In genomic region chr14:32820686-32821085, GRCh38 we compare ENCODE assay signal across 16 cellular contexts.
DNase-seq lines count a peak whose midpoint lies in the region; ATAC-seq and TF ChIP-seq lines count a peak whose summit lies in the region.
"Had no signal": no experiment of that assay in that cellular context is flagged by ENCODE, and none has a peak within 500 bp of the region (broad histone marks: within the 10 kb centered on the region; RNA-seq: fewer than 3 reads in every experiment).

No MANE protein-coding gene starts in this region.

- H3K36me3 Mint-ChIP-seq in osteocyte (ENCODE audit: unreplicated experiment) = no peaks in the 10 kb centered on the region
- H3K36me3 Mint-ChIP-seq: CD14-positive monocyte had no signal

- TF ChIP-seq CTCF in coronary artery (IDR thresholded peaks at IDR 0.05) (no peak), osteocyte (IDR thresholded peaks at IDR 0.05) (no peak), tibial artery (IDR thresholded peaks at IDR 0.05) (no peak)

- no peak overlapping the region for H3K4me3 Mint-ChIP-seq in osteocyte (ENCODE audit: unreplicated experiment)
- H3K4me3 Mint-ChIP-seq: B cell, CD14-positive monocyte had no signal

- intact Hi-C loops in left cardiac atrium (cut with DNase I) (loop anchor here in 1 of 2 donors (5.0 to 10.0 kb wide), 2 partner anchors 93 to 216 kb away; no protein-coding TSS in a partner anchor), tibial artery (cut with DNase I; ENCODE audit: low total_unique reads) (no loop called here)

- H3K4me1 ChIP-seq in tibial artery = peaks cover 0 to 38% (median 0%) of the 10 kb centered on the region in 4 donors
- H3K4me1 ChIP-seq: SJCRH30 had no signal

- no peaks in the 10 kb centered on the region for H3K27me3 ChIP-seq in tibial artery
- H3K27me3 ChIP-seq: SJCRH30 had no signal

- H3K4me3 ChIP-seq in coronary artery (no peak overlapping the region), tibial artery (no peak overlapping the region)
- H3K4me3 ChIP-seq: SJCRH30 had no signal

- H3K27me3 Mint-ChIP-seq in osteocyte (ENCODE audit: unreplicated experiment) = peaks cover 2% of the 10 kb centered on the region
- H3K27me3 Mint-ChIP-seq: B cell had no signal

- H3K27ac ChIP-seq in coronary artery (peak overlapping the region; percentile 33 to 55), tibial artery (peak overlapping the region; percentile 5 to 12)
- H3K27ac ChIP-seq: SJCRH30 had no signal

- H3K27ac Mint-ChIP-seq in osteocyte (ENCODE audit: unreplicated experiment) = peak overlapping the region; percentile 51
- H3K27ac Mint-ChIP-seq: B cell, CD14-positive monocyte had no signal

- peaks cover 4 to 10% (median 6%) of the 10 kb centered on the region in 3 donors for H3K36me3 ChIP-seq in tibial artery

- H3K9me3 Mint-ChIP-seq in osteocyte (ENCODE audit: unreplicated experiment) = no peaks in the 10 kb centered on the region

- ATAC-seq in left cardiac atrium (peak; percentile 82 to 88), HG03159 (IDR thresholded peaks at IDR 0.05; ENCODE audit: unreplicated experiment) (no peak)
- ATAC-seq: Panc1 had no signal

- no peaks in the 10 kb centered on the region for H3K9me3 ChIP-seq in tibial artery
- H3K9me3 ChIP-seq: SJCRH30 had no signal

- peaks cover 44% of the 10 kb centered on the region for H3K4me1 Mint-ChIP-seq in osteocyte (ENCODE audit: unreplicated experiment)
- H3K4me1 Mint-ChIP-seq: B cell, CD14-positive monocyte had no signal

- DNase-seq in coronary artery (ENCODE audit: low spot score) = no peak
- peak; percentile 23 for DNase-seq in left cardiac atrium
- no peak for DNase-seq in osteocyte (ENCODE audit: extremely low spot score, unreplicated experiment)
- DNase-seq in tibial artery = no peak
- DNase-seq in NCI-H2171 (lab: John Stamatoyannopoulos, UW) = no peak
- DNase-seq in H4 (ENCODE audit: low spot score) = no peak
- DNase-seq: Karpas-422, NCI-H1417, NCI-H1694 treated with DMSO at 0.1 percent for 48 hours, NCI-H2081 treated with DMSO at 0.1 percent for 48 hours, NCI-H748 treated with DMSO at 0.1 percent for 48 hours, SJCRH30 had no signal
